8 cellular contexts compared by ENCODE assay signal in the genomic region with DNA sequence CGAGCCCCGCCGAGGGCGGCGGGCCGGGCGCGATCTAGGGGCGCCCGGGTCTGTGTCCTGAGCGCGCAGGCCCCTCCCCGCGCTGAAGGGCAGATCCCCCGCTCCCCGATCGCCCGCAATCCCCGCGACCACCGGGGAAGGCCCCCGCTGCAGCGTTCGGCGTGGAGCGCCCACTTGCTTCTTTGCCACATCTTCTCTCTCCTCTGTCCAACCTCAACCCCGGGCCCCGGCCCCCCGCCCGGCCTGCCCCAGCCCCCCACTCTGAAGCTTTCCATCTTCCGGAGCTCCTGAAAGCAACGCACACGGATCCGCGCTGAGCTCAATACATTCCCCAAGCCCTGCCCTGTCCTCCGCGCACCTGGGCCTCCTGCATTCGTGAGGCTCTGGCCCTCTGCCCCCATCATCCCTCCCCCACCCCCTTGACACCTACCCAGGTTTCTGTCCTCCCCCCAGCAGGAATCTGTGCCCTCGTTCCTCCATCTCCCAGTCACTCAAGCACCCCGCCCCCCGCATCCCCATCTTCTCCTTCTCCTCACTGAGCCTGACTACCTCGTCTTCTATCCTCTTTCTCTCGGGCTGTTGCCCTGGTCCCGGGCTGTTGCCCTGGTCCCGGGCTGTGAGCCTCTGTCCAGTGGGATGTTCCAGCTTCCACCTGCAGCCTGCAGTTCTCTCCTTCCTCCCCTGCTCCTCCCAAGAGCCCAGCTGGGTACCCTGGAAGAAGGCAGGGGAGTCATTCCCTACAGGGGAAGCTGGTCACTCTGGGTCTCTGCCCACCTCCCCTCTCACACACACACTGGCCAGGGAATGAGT. TPM values are rescaled to one million over a fixed set of nuclear protein-coding genes. Genes with fewer than 3 reads are reported as not detected.
DNase-seq lines count a peak whose midpoint lies in the region; ATAC-seq and TF ChIP-seq lines count a peak whose summit lies in the region.

No MANE protein-coding gene starts in this region.

- ATAC-seq in stimulated activated naive CD8-positive, alpha-beta T cell treated with anti-CD3 and anti-CD28 coated beads, Interleukin-15, Interleukin-2, amounts not matched to agents 100 U/mL and 50 U/mL, for 24 hours: no peak
- ATAC-seq in HG03095 (IDR thresholded peaks at IDR 0.05; ENCODE audit: unreplicated experiment): no peak

- TF ChIP-seq CTCF in MCF 10A (IDR thresholded peaks at IDR 0.05; ENCODE audit: unreplicated experiment): no peak
- no peak for TF ChIP-seq CTCF in mesothelial cell of epicardium (IDR thresholded peaks at IDR 0.05; ENCODE audit: unreplicated experiment)

- no peaks in the 10 kb centered on the region for H3K36me3 Mint-ChIP-seq in stimulated activated naive CD8-positive, alpha-beta T cell treated with anti-CD3 and anti-CD28 coated beads, Interleukin-15, Interleukin-2, amounts not matched to agents 100 ng/mL and 50 ng/mL, for 24 hours (ENCODE audit: low read depth)
- no peaks in the 10 kb centered on the region for H3K36me3 Mint-ChIP-seq in MCF 10A (ENCODE audit: insufficient read depth, unreplicated experiment)
- no peaks in the 10 kb centered on the region for H3K36me3 Mint-ChIP-seq in mesothelial cell of epicardium

- peaks cover 16% of the 10 kb centered on the region for H3K4me1 Mint-ChIP-seq in stimulated activated naive CD8-positive, alpha-beta T cell treated with anti-CD3 and anti-CD28 coated beads, Interleukin-15, Interleukin-2, amounts not matched to agents 100 ng/mL and 50 ng/mL, for 24 hours (ENCODE audit: low read depth)
- peaks cover 35% of the 10 kb centered on the region for H3K4me1 Mint-ChIP-seq in MCF 10A (ENCODE audit: insufficient read depth, unreplicated experiment)
- peaks cover 31% of the 10 kb centered on the region for H3K4me1 Mint-ChIP-seq in mesothelial cell of epicardium

- in situ Hi-C loops in KBM-7 (cut with MboI; ENCODE audit: low pct_unique_long_range_greater_than_20kb, low sequenced_read_pairs): no loop called here

- DNase-seq in stimulated activated naive CD8-positive, alpha-beta T cell treated with anti-CD3 and anti-CD28 coated beads, Interleukin-15, Interleukin-2, amounts not matched to agents 100 U/mL and 50 U/mL, for 24 hours: no peak
- DNase-seq in MCF 10A (ENCODE audit: unreplicated experiment) (peak; percentile 14), mesothelial cell of epicardium (ENCODE audit: low spot score in 2 of 2, unreplicated experiment in 2 of 2) (no peak), DMS79 (lab: John Stamatoyannopoulos, UW) (no peak), NCI-H774 (lab: John Stamatoyannopoulos, UW) (no peak), KBM-7 (no peak)

- POLR2A ChIA-PET in MCF 10A (lab: Yijun Ruan, JAX): interaction anchor here (1.0 to 2.6 kb wide), 4 partner anchors 8 to 56 kb away, joined by 3 to 13 read pairs (median 8); a partner anchor contains a TSS

- peak overlapping the region; percentile 35 for H3K4me3 Mint-ChIP-seq in stimulated activated naive CD8-positive, alpha-beta T cell treated with anti-CD3 and anti-CD28 coated beads, Interleukin-15, Interleukin-2, amounts not matched to agents 100 ng/mL and 50 ng/mL, for 24 hours
- H3K4me3 Mint-ChIP-seq in MCF 10A (ENCODE audit: unreplicated experiment): peak overlapping the region; percentile 83
- peak overlapping the region; percentile 79 for H3K4me3 Mint-ChIP-seq in mesothelial cell of epicardium

- H3K9me3 Mint-ChIP-seq in stimulated activated naive CD8-positive, alpha-beta T cell treated with anti-CD3 and anti-CD28 coated beads, Interleukin-15, Interleukin-2, amounts not matched to agents 100 ng/mL and 50 ng/mL, for 24 hours: no peaks in the 10 kb centered on the region
- H3K9me3 Mint-ChIP-seq in MCF 10A (ENCODE audit: unreplicated experiment): no peaks in the 10 kb centered on the region
- no peaks in the 10 kb centered on the region for H3K9me3 Mint-ChIP-seq in mesothelial cell of epicardium

- intact Hi-C loops in MCF 10A (cut with micrococcal nuclease): no loop called here

- BruUV-seq in MCF 10A (replicated peaks; lab: Mats Ljungman, UMichigan): no TSS peak

- CTCF ChIA-PET in MCF 10A (lab: Yijun Ruan, JAX): interaction anchor here (0.7 kb wide), 1 partner anchor 40 kb away, joined by 3 read pairs; no protein-coding TSS in a partner anchor

- H3K27me3 Mint-ChIP-seq in stimulated activated naive CD8-positive, alpha-beta T cell treated with anti-CD3 and anti-CD28 coated beads, Interleukin-15, Interleukin-2, amounts not matched to agents 100 ng/mL and 50 ng/mL, for 24 hours: peaks cover 16% of the 10 kb centered on the region
- H3K27me3 Mint-ChIP-seq in MCF 10A (ENCODE audit: insufficient read depth, unreplicated experiment): no peaks in the 10 kb centered on the region
- peaks cover 4% of the 10 kb centered on the region for H3K27me3 Mint-ChIP-seq in mesothelial cell of epicardium (ENCODE audit: low read depth)

- H3K27ac Mint-ChIP-seq in stimulated activated naive CD8-positive, alpha-beta T cell treated with anti-CD3 and anti-CD28 coated beads, Interleukin-15, Interleukin-2, amounts not matched to agents 100 ng/mL and 50 ng/mL, for 24 hours: no peak overlapping the region
- H3K27ac Mint-ChIP-seq in MCF 10A (ENCODE audit: low read depth, unreplicated experiment) (peak overlapping the region; percentile 25), mesothelial cell of epicardium (peak overlapping the region; percentile 66)

RNA-seq across cellular contexts. Expression of a gene that starts 7.8 kb away (rescaled TPM):
- total RNA-seq in MCF 10A (2022) (23.3 and 25.7 TPM in 2 replicates), mesothelial cell of epicardium (95.4 to 97.7 TPM (median 97.7 TPM) in 3 replicates)

RNA-seq across cellular contexts. Expression of a gene that starts 24.2 kb away (rescaled TPM):
- total RNA-seq in MCF 10A (2022) (not detected in 2 replicates), mesothelial cell of epicardium (33.0 to 38.5 TPM (median 37.0 TPM) in 3 replicates)

RNA-seq across cellular contexts. Expression of a gene that starts 54.7 kb away (rescaled TPM):
- total RNA-seq in MCF 10A (2022): 81.3 and 81.5 TPM in 2 replicates
- 73.2 to 85.1 TPM (median 77.1 TPM) in 3 replicates for total RNA-seq in mesothelial cell of epicardium

RNA-seq across cellular contexts. Expression of a gene that starts 56.3 kb away (rescaled TPM):
- 70.7 and 80.2 TPM in 2 replicates for total RNA-seq in MCF 10A (2022)
- total RNA-seq in mesothelial cell of epicardium: 34.5 to 37.3 TPM (median 36.0 TPM) in 3 replicates

Comparison
In these comparisons a context has a peak if more than half of its experiments do, and no peak if none do; other contexts are left out.
1. RNA of a gene that starts 24.2 kb away (total RNA-seq): 33.0 to 38.5 TPM in mesothelial cell of epicardium; not detected in MCF 10A; every median in the first group is over 10 times any median in the second.
2. Peak in every context shown above with its lines, with median percentiles within 50 percentile points of each other: H3K4me3 Mint-ChIP-seq.